17 cellular contexts compared by ENCODE assay signal in genomic region chr7:25116621-25117020, GRCh38. TPM values are rescaled to one million over a fixed set of nuclear protein-coding genes. Genes with fewer than 3 reads are reported as not detected.
DNase-seq lines count a peak whose midpoint lies in the region; ATAC-seq, FAIRE-seq and TF ChIP-seq lines count a peak whose summit lies in the region.
"Had no signal": no experiment of that assay in that cellular context is flagged by ENCODE, and none has a peak within 500 bp of the region (broad histone marks: within the 10 kb centered on the region; RNA-seq: fewer than 3 reads in every experiment).

No MANE protein-coding gene starts in this region.

- POLR2A ChIA-PET in K562 (lab: Yijun Ruan, JAX), result interaction anchor here (0.6 to 1.0 kb wide), 6 partner anchors 9 to 40 kb away, joined by 3 to 7 read pairs (median 4); partner anchors contain the start of gene CYCS

- H3K4me3 Mint-ChIP-seq in activated naive CD4-positive, alpha-beta T cell treated with anti-CD3 and anti-CD28 coated beads, Interleukin-2, amount 10 ng/mL, durations not matched to agents 7 days and 5 days, result no peak overlapping the region
- H3K4me3 Mint-ChIP-seq: mesothelial cell of epicardium had no signal

- H3K27ac Mint-ChIP-seq in activated naive CD4-positive, alpha-beta T cell treated with anti-CD3 and anti-CD28 coated beads, Interleukin-2, amount 10 ng/mL, durations not matched to agents 7 days and 5 days, result peak overlapping the region; percentile 40
- H3K27ac Mint-ChIP-seq: mesothelial cell of epicardium had no signal

- H4K20me1 ChIP-seq in K562 (replicated peaks; ENCODE audit: control insufficient read depth, insufficient read depth, low read length), result peaks cover 21% of the 10 kb centered on the region

- H3K27ac ChIP-seq in K562 (ENCODE audit: extremely low read depth, low read depth, low read length), result no peak overlapping the region
- peak overlapping the region in 5 of 8 donors; percentile 79 to 90 (median 80) for H3K27ac ChIP-seq in spleen
- H3K27ac ChIP-seq in gastroesophageal sphincter, result no peak overlapping the region
- H3K27ac ChIP-seq: SJSA1, VCaP had no signal

- no peak for TF ChIP-seq RAD21 in K562 (CRISPR knock-in tag; conservative IDR thresholded peaks at IDR 0.05 in 1 of 2, IDR thresholded peaks at IDR 0.05 in 1 of 2)

- no peaks in the 10 kb centered on the region for H3K4me1 Mint-ChIP-seq in activated naive CD4-positive, alpha-beta T cell treated with anti-CD3 and anti-CD28 coated beads, Interleukin-2, amount 10 ng/mL, durations not matched to agents 7 days and 5 days
- H3K4me1 Mint-ChIP-seq: mesothelial cell of epicardium had no signal

- 30% methylated on average over 5 of the region's 5 CpGs for WGBS in K562 (ENCODE audit: insufficient coverage, low coverage, missing lambda C conversion rate)
- 87 to 96% (median 94%) methylated on average over 5 of the region's 5 CpGs for WGBS in spleen, 5 donors
- 59 to 69% methylated on average over 5 of the region's 5 CpGs for WGBS in gastroesophageal sphincter (ENCODE audit: low coverage in 1 of 2), 2 donors

- CTCF ChIA-PET in activated naive CD4-positive, alpha-beta T cell treated with anti-CD3 and anti-CD28 coated beads, Interleukin-2, amount 10 ng/mL, durations not matched to agents 7 days and 5 days (lab: Charles Lee), result interaction anchor here (1.2 to 1.3 kb wide), 2 partner anchors 18 to 21 kb away, joined by 3 to 6 read pairs; no protein-coding TSS in a partner anchor
- CTCF ChIA-PET in K562 (lab: Yijun Ruan, JAX; ENCODE audit: low intra/inter-chr PET ratio), result no interaction called here

- no peak overlapping the region for H3K4me2 ChIP-seq in K562 (ENCODE audit: insufficient read depth, low read length)

- in situ Hi-C loops in K562 (cut with MboI), result no loop called here

- TF ChIP-seq EP300 in K562 (IDR thresholded peaks at IDR 0.05; ENCODE audit: low read length), result no peak
- no peak for TF ChIP-seq EP300 in gastroesophageal sphincter (IDR thresholded peaks at IDR 0.05)

- TF ChIP-seq CTCF in K562 (IDR thresholded peaks at IDR 0.05 in 2 of 3, conservative IDR thresholded peaks at IDR 0.05 in 1 of 3; ENCODE audit: insufficient read depth in 2 of 3, low read depth in 1 of 3, low read length in 3 of 3) (no peak), spleen (IDR thresholded peaks at IDR 0.05 in 8 of 11, conservative IDR thresholded peaks at IDR 0.05 in 3 of 11) (no peak), gastroesophageal sphincter (IDR thresholded peaks at IDR 0.05) (no peak)

- no TSS peak for BruUV-seq in K562 (replicated peaks; lab: Mats Ljungman, UMichigan)

- H3K27me3 ChIP-seq in K562 (ENCODE audit: control insufficient read depth in 2 of 2, insufficient read depth in 2 of 2, low read length in 2 of 2) (no peaks in the 10 kb centered on the region), spleen (replicated peaks in 1 of 7) (no peaks in the 10 kb centered on the region), gastroesophageal sphincter (no peaks in the 10 kb centered on the region)
- H3K27me3 ChIP-seq: colonic mucosa, SJSA1 had no signal

- H3K4me1 ChIP-seq in K562 (replicated peaks in 1 of 2; ENCODE audit: control insufficient read depth in 2 of 2, insufficient read depth in 2 of 2, low read length in 2 of 2) (peaks cover 0 to 2% of the 10 kb centered on the region in 2 experiments; a peak in 1 of 5 replicates), spleen (peaks cover 0 to 33% (median 15%) of the 10 kb centered on the region in 6 donors), gastroesophageal sphincter (peaks cover 0 to 14% (median 0%) of the 10 kb centered on the region in 3 donors)
- H3K4me1 ChIP-seq: colonic mucosa, SJSA1 had no signal

- H2AFZ ChIP-seq in K562 (ENCODE audit: low read depth, low read length), result no peak overlapping the region

- H3K79me2 ChIP-seq in K562 (ENCODE audit: control insufficient read depth, insufficient read depth, low read length), result peaks cover 6% of the 10 kb centered on the region; the same call in 2 of the 3 replicates

- no peak for FAIRE-seq in K562 (lab: Jason Lieb, UNC)
- FAIRE-seq: keratinocyte, urothelium cell line had no signal

- H3K36me3 ChIP-seq in K562 (ENCODE audit: control insufficient read depth, insufficient read depth, low read length) (peaks cover 28% of the 10 kb centered on the region), spleen (peaks cover 0 to 29% (median 18%) of the 10 kb centered on the region in 6 donors), gastroesophageal sphincter (peaks cover 0 to 28% of the 10 kb centered on the region in 2 donors)

- no peak overlapping the region for H3K4me3 ChIP-seq in K562
- no peak overlapping the region for H3K4me3 ChIP-seq in spleen
- no peak overlapping the region for H3K4me3 ChIP-seq in gastroesophageal sphincter
- H3K4me3 ChIP-seq: colonic mucosa, SJSA1 had no signal

- H3K36me3 Mint-ChIP-seq in activated naive CD4-positive, alpha-beta T cell treated with anti-CD3 and anti-CD28 coated beads, Interleukin-2, amount 10 ng/mL, durations not matched to agents 7 days and 5 days, result peaks cover 20% of the 10 kb centered on the region

- intact Hi-C loops in K562 (cut with micrococcal nuclease), result no loop called here
- intact Hi-C loops in spleen (cut with DNase I; ENCODE audit: low total_unique reads), result no loop called here

- peaks cover 4% of the 10 kb centered on the region for H3K9me1 ChIP-seq in K562 (ENCODE audit: control insufficient read depth, insufficient read depth, low read length)

- H3K9me3 Mint-ChIP-seq in activated naive CD4-positive, alpha-beta T cell treated with anti-CD3 and anti-CD28 coated beads, Interleukin-2, amount 10 ng/mL, durations not matched to agents 7 days and 5 days, result no peaks in the 10 kb centered on the region
- H3K9me3 Mint-ChIP-seq: mesothelial cell of epicardium had no signal

- ATAC-seq in K562 (peak; percentile 41), gastroesophageal sphincter (no peak), GM18502 (IDR thresholded peaks at IDR 0.05; ENCODE audit: poor library complexity, unreplicated experiment) (no peak)

- H3K9me3 ChIP-seq in K562 (replicated peaks; ENCODE audit: control insufficient read depth, insufficient read depth, low read depth, low read length) (no peaks in the 10 kb centered on the region), spleen (no peaks in the 10 kb centered on the region), gastroesophageal sphincter (no peaks in the 10 kb centered on the region)
- H3K9me3 ChIP-seq: colonic mucosa, SJSA1 had no signal

- H3K27me3 Mint-ChIP-seq in activated naive CD4-positive, alpha-beta T cell treated with anti-CD3 and anti-CD28 coated beads, Interleukin-2, amount 10 ng/mL, durations not matched to agents 7 days and 5 days, result no peaks in the 10 kb centered on the region

- peak; percentile 46; the same call in 1 of the 2 replicates for TF ChIP-seq POLR2A in K562 (conservative IDR thresholded peaks at IDR 0.05)
- TF ChIP-seq POLR2A in spleen (IDR thresholded peaks at IDR 0.05), result no peak
- no peak for TF ChIP-seq POLR2A in gastroesophageal sphincter (IDR thresholded peaks at IDR 0.05)

- DNase-seq in activated naive CD4-positive, alpha-beta T cell treated with anti-CD3 and anti-CD28 coated beads, Interleukin-2, amount 10 ng/mL, durations not matched to agents 7 days and 5 days, result no peak
- DNase-seq in activated naive CD4-positive, alpha-beta T cell treated with Interleukin-2 at 50 U/mL for 16 hours, result no peak
- peak; percentile 13 for DNase-seq in NCI-H69 (lab: John Stamatoyannopoulos, UW)
- peak in 2 of 4 experiments; percentile 12 to 13 for DNase-seq in K562 (ENCODE audit: extremely low read depth in 1 of 4, low spot score in 3 of 4)
- DNase-seq in spleen, result no peak
- no peak for DNase-seq in amniotic stem cell (lab: John Stamatoyannopoulos, UW)
- DNase-seq: anterior cingulate cortex; colonic mucosa; DMS153; stimulated activated naive CD4-positive, alpha-beta T cell had no signal

- no peak overlapping the region for H3K9ac ChIP-seq in K562 (ENCODE audit: insufficient read depth in 1 of 2, low read depth in 2 of 2, low read length in 2 of 2)

TF ChIP-seq in K562, 482 proteins besides CTCF, POLR2A, EP300 and RAD21 (continues in another document):
- TF ChIP-seq SMAD3 (CRISPR knock-in tag; conservative IDR thresholded peaks at IDR 0.05), result no peak
- TF ChIP-seq ZNF41 (CRISPR knock-in tag; conservative IDR thresholded peaks at IDR 0.05), result no peak
- TF ChIP-seq SUPT5H (IDR thresholded peaks at IDR 0.05), result peak; percentile 38
- no peak for TF ChIP-seq RBM34 (IDR thresholded peaks at IDR 0.05; ENCODE audit: borderline replicate concordance, insufficient read depth, low read length)
- no peak for TF ChIP-seq SAFB2 (IDR thresholded peaks at IDR 0.05; ENCODE audit: borderline replicate concordance, low read depth, low read length, severe bottlenecking)
- TF ChIP-seq HCFC1 (IDR thresholded peaks at IDR 0.05; ENCODE audit: low read depth, low read length), result no peak

RNA-seq across cellular contexts. Expression of gene CYCS, which starts 8.4 kb away (rescaled TPM):
- total RNA-seq in K562 (2011; cell fraction: chromatin; rRNA removed; ENCODE audit: low replicate concordance), result 31.9 and 73.5 TPM in 2 replicates
- total RNA-seq in K562 (2011; cell fraction: nucleolus; rRNA removed), result 34.5 and 37.9 TPM in 2 replicates
- total RNA-seq in K562 (2011; cell fraction: nucleoplasm; rRNA removed), result 69.7 and 114 TPM in 2 replicates
- total RNA-seq in K562 (2014; rRNA removed), result 188 and 206 TPM in 2 replicates
- total RNA-seq in K562 (2014; rRNA removed; fragmentation: Illumina TruSeq; extraction: Trizol), result 702 and 833 TPM in 2 replicates
- 373 and 408 TPM in 2 replicates for total RNA-seq in K562 (2015; rRNA removed; fragmentation: Illumina TruSeq; extraction: Trizol)
- 438 and 485 TPM in 2 replicates for total RNA-seq in K562 (2021)
- polyA plus RNA-seq in K562 (2011; rRNA removed), result 229 and 365 TPM in 2 replicates
- 26.7 and 85.8 TPM in 2 replicates for polyA plus RNA-seq in K562 (2011; cell fraction: cytosol; rRNA removed)
- 26.4 and 45.1 TPM in 2 replicates for polyA plus RNA-seq in K562 (2011; cell fraction: nucleus; rRNA removed)
- 281 and 418 TPM in 2 replicates for polyA plus RNA-seq in K562 (2012)
- polyA plus RNA-seq in K562 (2014; fragmentation: Illumina TruSeq; extraction: Trizol), result 697 and 770 TPM in 2 replicates
- polyA plus RNA-seq in K562 (2014; fragmentation: Nextera tagmentation; extraction: Ambion mirVana), result 1,000 to 10,000 TPM in 1 of 2 experiments, 100 to 1,000 TPM in 1; 978 to 1,425 TPM
- 352 and 357 TPM in 2 replicates for polyA plus RNA-seq in K562 (2014; rRNA removed)
- polyA minus RNA-seq in K562 (2011; rRNA and poly(A)+ RNA removed), result 133 and 167 TPM in 2 replicates
- polyA minus RNA-seq in K562 (2011; cell fraction: cytosol; rRNA and poly(A)+ RNA removed), result 71.4 and 87.0 TPM in 2 replicates
- polyA minus RNA-seq in K562 (2011; cell fraction: nucleus; rRNA and poly(A)+ RNA removed), result 35.1 and 54.0 TPM in 2 replicates
- 10 to 100 TPM; 18.6 to 83.6 (median 52.0) TPM for total RNA-seq in spleen
- polyA plus RNA-seq in spleen, result 10 to 100 TPM; 29.0 to 56.0 (median 50.0) TPM
- total RNA-seq in gastroesophageal sphincter, result 10 to 100 TPM; 44.2 to 61.2 (median 48.5) TPM

Comparison
In these comparisons a context has a peak if more than half of its experiments do, and no peak if none do; other contexts are left out.
1. H3K27ac ChIP-seq: peak in spleen (5 of 8); none in K562 (single experiment) and gastroesophageal sphincter (0 of 4).